In the genomic region with DNA sequence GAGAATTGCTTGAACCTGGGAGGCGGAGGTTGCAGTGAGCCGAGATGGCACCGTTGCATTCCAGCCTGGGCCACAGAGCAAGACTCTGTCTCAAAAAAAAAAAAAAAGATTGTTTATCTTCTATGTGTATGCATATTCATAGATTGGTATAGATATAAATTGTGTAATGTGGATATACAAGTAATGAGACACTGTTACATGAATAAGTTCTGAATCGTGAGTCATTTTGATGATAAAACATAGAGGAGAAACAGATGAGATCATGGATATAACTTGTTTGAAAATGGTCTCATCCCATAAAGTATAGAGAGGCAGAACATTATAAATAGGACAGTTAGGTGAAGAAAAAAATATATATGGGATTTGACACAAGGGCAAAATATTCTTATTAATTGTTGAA, we compare ENCODE assay signal across 22 cellular contexts.
A peak's percentile ranks its signal among the peaks of the same experiment; 100 is the strongest.
DNase-seq lines count a peak whose midpoint lies in the region; ATAC-seq, FAIRE-seq and TF ChIP-seq lines count a peak whose summit lies in the region.
"Had no signal": no experiment of that assay in that cellular context is flagged by ENCODE, and none has a peak within 500 bp of the region (broad histone marks: within the 10 kb centered on the region; RNA-seq: fewer than 3 reads in every experiment).

No MANE protein-coding gene starts in this region.

- TF ChIP-seq RAD21 in IMR-90 (IDR thresholded peaks at IDR 0.05; ENCODE audit: low read length), result no peak

- H2BK20ac ChIP-seq in IMR-90 (ENCODE audit: low read depth, low read length), result no peak overlapping the region

- H3K56ac ChIP-seq in IMR-90 (ENCODE audit: extremely low read depth, insufficient read depth, low read length), result no peak overlapping the region

- no peak overlapping the region for H2AK9ac ChIP-seq in IMR-90 (replicated peaks; ENCODE audit: low read depth, low read length, poor library complexity)

- H3K4me3 ChIP-seq in IMR-90 (ENCODE audit: insufficient read depth, low read depth, low read length) (no peak overlapping the region), astrocyte (ENCODE audit: insufficient read depth, low read depth, low read length) (no peak overlapping the region), fibroblast of mammary gland (ENCODE audit: control insufficient read depth, low read depth, low read length) (no peak overlapping the region)
- H3K4me3 ChIP-seq: K562, Peyer's patch, SJCRH30 had no signal

- H3K36me3 ChIP-seq in IMR-90 (ENCODE audit: control insufficient read depth, insufficient read depth, low read length), result no peaks in the 10 kb centered on the region
- H3K36me3 ChIP-seq in astrocyte (ENCODE audit: insufficient read depth, low read length), result no peaks in the 10 kb centered on the region
- H3K36me3 ChIP-seq: BE2C, Peyer's patch, SJCRH30 had no signal

- no peaks in the 10 kb centered on the region for H3K9me1 ChIP-seq in IMR-90 (ENCODE audit: insufficient read depth, low read length)

- H3K4me2 ChIP-seq in IMR-90 (ENCODE audit: low read depth, low read length), result no peak overlapping the region
- no peak overlapping the region for H3K4me2 ChIP-seq in astrocyte (ENCODE audit: low read length)

- H3K79me1 ChIP-seq in IMR-90 (ENCODE audit: low read depth in 1 of 2, low read length in 2 of 2), result no peaks in the 10 kb centered on the region

- no peak overlapping the region for H2BK5ac ChIP-seq in IMR-90 (ENCODE audit: low read depth, low read length, poor library complexity, severe bottlenecking)

- no peaks in the 10 kb centered on the region for H3K79me2 ChIP-seq in astrocyte (ENCODE audit: insufficient read depth, low read length)

- BruUV-seq in IMR-90 (replicated peaks; lab: Mats Ljungman, UMichigan), result no TSS peak

- H2BK120ac ChIP-seq in IMR-90 (ENCODE audit: low read depth, low read length), result no peak overlapping the region

- peaks cover 2% of the 10 kb centered on the region for H3K4me1 Mint-ChIP-seq in astrocyte (ENCODE audit: low read depth, unreplicated experiment)
- no peaks in the 10 kb centered on the region for H3K4me1 Mint-ChIP-seq in activated CD4-positive, alpha-beta T cell treated with anti-CD3 and anti-CD28 coated beads for 36 hours

- DNase-seq in IMR-90 (peak; percentile 64), astrocyte (ENCODE audit: low read depth) (no peak), fibroblast of mammary gland (ENCODE audit: low read depth) (peak; percentile 4), NCI-H1092 treated with DMSO at 0.1 percent for 48 hours (lab: John Stamatoyannopoulos, UW) (no peak)
- DNase-seq in activated CD4-positive, alpha-beta T cell treated with anti-CD3 and anti-CD28 coated beads for 36 hours, result no peak
- no peak for DNase-seq in stimulated activated CD4-positive, alpha-beta T cell treated with anti-CD3 and anti-CD28 coated beads, Interleukin-12 subunit alpha, Interleukin-12 subunit beta, amount 100 ng/mL, for 4 hours
- no peak for DNase-seq in activated effector memory CD4-positive, alpha-beta T cell treated with Interleukin-2 at 50 U/mL for 16 hours
- DNase-seq: BE2C, DMS53, GF-D8, MM.1S, NCI-H1048, NCI-H1436, NCI-H187 treated with DMSO at 0.1 percent for 48 hours, NCI-H2107, NCI-H510A, Peyer's patch, SJCRH30 had no signal

- CTCF ChIA-PET in IMR-90 (lab: Yijun Ruan, JAX), result no interaction called here
- CTCF ChIA-PET in activated CD4-positive, alpha-beta T cell treated with anti-CD3 and anti-CD28 coated beads for 36 hours (lab: Charles Lee), result no interaction called here

- TF ChIP-seq CTCF in IMR-90 (conservative IDR thresholded peaks at IDR 0.05; ENCODE audit: low read depth, low read length), result no peak
- TF ChIP-seq CTCF in astrocyte (IDR thresholded peaks at IDR 0.05; ENCODE audit: insufficient read depth, low read depth, low read length), result no peak
- no peak for TF ChIP-seq CTCF in fibroblast of mammary gland (conservative IDR thresholded peaks at IDR 0.05; ENCODE audit: control insufficient read depth, insufficient read depth, low read depth, low read length)

- H4K20me1 ChIP-seq in IMR-90 (ENCODE audit: insufficient read depth, low read length) (no peaks in the 10 kb centered on the region), astrocyte (ENCODE audit: insufficient read depth, low read length) (no peaks in the 10 kb centered on the region)

- H3K4me3 Mint-ChIP-seq in astrocyte (ENCODE audit: unreplicated experiment), result no peak overlapping the region
- no peak overlapping the region for H3K4me3 Mint-ChIP-seq in activated CD4-positive, alpha-beta T cell treated with anti-CD3 and anti-CD28 coated beads for 36 hours

- no peaks in the 10 kb centered on the region for H3K36me3 Mint-ChIP-seq in astrocyte (ENCODE audit: low read depth, unreplicated experiment)
- H3K36me3 Mint-ChIP-seq in activated CD4-positive, alpha-beta T cell treated with anti-CD3 and anti-CD28 coated beads for 36 hours (ENCODE audit: low read depth), result no peaks in the 10 kb centered on the region

- H3K14ac ChIP-seq in IMR-90 (replicated peaks; ENCODE audit: low read depth, low read length), result no peak overlapping the region

- H2AK5ac ChIP-seq in IMR-90 (ENCODE audit: low read depth, low read length), result no peak overlapping the region

- no peaks in the 10 kb centered on the region for H3K9me3 Mint-ChIP-seq in astrocyte (ENCODE audit: unreplicated experiment)
- peaks cover 6% of the 10 kb centered on the region for H3K9me3 Mint-ChIP-seq in activated CD4-positive, alpha-beta T cell treated with anti-CD3 and anti-CD28 coated beads for 36 hours (ENCODE audit: low read depth)

- H3K27ac Mint-ChIP-seq in astrocyte (ENCODE audit: unreplicated experiment), result no peak overlapping the region
- H3K27ac Mint-ChIP-seq in activated CD4-positive, alpha-beta T cell treated with anti-CD3 and anti-CD28 coated beads for 36 hours, result no peak overlapping the region

- H2BK15ac ChIP-seq in IMR-90 (ENCODE audit: low read depth, low read length), result no peak overlapping the region

- in situ Hi-C loops in IMR-90 (cut with MboI; ENCODE audit: low sequenced_read_pairs), result no loop called here

- H3K9me3 ChIP-seq in IMR-90 (ENCODE audit: control insufficient read depth, insufficient read depth, low read length) (no peaks in the 10 kb centered on the region), astrocyte (ENCODE audit: insufficient read depth, low read depth, low read length) (no peaks in the 10 kb centered on the region)
- H3K9me3 ChIP-seq: BE2C, Peyer's patch, SJCRH30 had no signal

- dilution Hi-C loops in IMR-90 (cut with HindIII; ENCODE audit: low sequenced_read_pairs, unreplicated experiment), result no loop called here

- no peak overlapping the region for H4K8ac ChIP-seq in IMR-90 (ENCODE audit: low read depth in 2 of 2, low read length in 2 of 2)

- no peak overlapping the region for H4K91ac ChIP-seq in IMR-90 (ENCODE audit: insufficient read depth, low read depth, low read length)

- no peak for TF ChIP-seq POLR2A in IMR-90 (IDR thresholded peaks at IDR 0.05; ENCODE audit: low read depth, low read length)

- H3K4ac ChIP-seq in IMR-90 (ENCODE audit: low read depth, low read length), result no peak overlapping the region

- no peak overlapping the region for H3K9ac ChIP-seq in IMR-90 (ENCODE audit: low read depth, low read length)
- H3K9ac ChIP-seq in astrocyte (ENCODE audit: low read length), result no peak overlapping the region

- no peaks in the 10 kb centered on the region for H3K4me1 ChIP-seq in IMR-90 (ENCODE audit: control insufficient read depth, insufficient read depth, low read length)
- no peaks in the 10 kb centered on the region for H3K4me1 ChIP-seq in astrocyte (ENCODE audit: insufficient read depth, low read length)
- H3K4me1 ChIP-seq: BE2C, Peyer's patch, SJCRH30 had no signal

- H2AFZ ChIP-seq in IMR-90 (replicated peaks; ENCODE audit: low read length, poor library complexity), result no peak overlapping the region
- no peak overlapping the region for H2AFZ ChIP-seq in astrocyte (ENCODE audit: low read depth, low read length)

- no peak for ATAC-seq in IMR-90 (ENCODE audit: low read depth)
- ATAC-seq in activated CD4-positive, alpha-beta T cell treated with anti-CD3 and anti-CD28 coated beads for 36 hours, result no peak
- ATAC-seq: K562 had no signal

- H3K23ac ChIP-seq in IMR-90 (ENCODE audit: low read depth, low read length), result no peak overlapping the region

- intact Hi-C loops in IMR-90 (cut with micrococcal nuclease), result no loop called here
- intact Hi-C loops in activated CD4-positive, alpha-beta T cell treated with anti-CD3 and anti-CD28 coated beads for 36 hours (cut with DNase I, micrococcal nuclease), result loop anchor here in 1 of 2 experiments (10.0 kb wide), 1 partner anchor 60 kb away; no protein-coding TSS in a partner anchor

- FAIRE-seq in astrocyte (lab: Jason Lieb, UNC), result peak; percentile 59
- FAIRE-seq: D721Med, GM19239, H1, K562 had no signal

- H3K27me3 ChIP-seq in IMR-90 (ENCODE audit: control insufficient read depth, insufficient read depth, low read length), result no peaks in the 10 kb centered on the region
- no peaks in the 10 kb centered on the region for H3K27me3 ChIP-seq in astrocyte (ENCODE audit: insufficient read depth, low read length)
- H3K27me3 ChIP-seq: BE2C, Peyer's patch, SJCRH30 had no signal

- no peaks in the 10 kb centered on the region for H3K27me3 Mint-ChIP-seq in astrocyte (ENCODE audit: low read depth, unreplicated experiment)
- no peaks in the 10 kb centered on the region for H3K27me3 Mint-ChIP-seq in activated CD4-positive, alpha-beta T cell treated with anti-CD3 and anti-CD28 coated beads for 36 hours

- H3K18ac ChIP-seq in IMR-90 (ENCODE audit: low read depth, low read length), result no peak overlapping the region

- H3K27ac ChIP-seq in IMR-90 (ENCODE audit: insufficient read depth, low read length) (no peak overlapping the region), astrocyte (ENCODE audit: low read depth, low read length) (no peak overlapping the region)
- H3K27ac ChIP-seq: Peyer's patch, SJCRH30 had no signal

- no peak overlapping the region for H4K5ac ChIP-seq in IMR-90 (ENCODE audit: low read depth, low read length)

- WGBS in IMR-90 (ENCODE audit: extremely low coverage in 2 of 2, insufficient read length in 1 of 2), 2 experiments, result no CpG with 5 or more reads among the region's 4 CpGs

- POLR2A ChIA-PET in IMR-90 (lab: Charles Lee; ENCODE audit: unreplicated experiment), result no interaction called here
- POLR2A ChIA-PET in activated CD4-positive, alpha-beta T cell treated with anti-CD3 and anti-CD28 coated beads for 36 hours (lab: Charles Lee), result no interaction called here

TF ChIP-seq in IMR-90, 13 proteins besides CTCF, POLR2A, EP300 and RAD21 (continues in another document):
- TF ChIP-seq RFX5 (IDR thresholded peaks at IDR 0.05; ENCODE audit: low read depth, low read length) (no peak), MXI1 (IDR thresholded peaks at IDR 0.05; ENCODE audit: borderline replicate concordance, low read depth, low read length) (no peak), MAFK (IDR thresholded peaks at IDR 0.05; ENCODE audit: low read depth, low read length) (no peak), FOS (IDR thresholded peaks at IDR 0.05; ENCODE audit: low read depth, low read length) (no peak; the same call in 1 of the 2 replicates)
- TF ChIP-seq, protein P1, sequence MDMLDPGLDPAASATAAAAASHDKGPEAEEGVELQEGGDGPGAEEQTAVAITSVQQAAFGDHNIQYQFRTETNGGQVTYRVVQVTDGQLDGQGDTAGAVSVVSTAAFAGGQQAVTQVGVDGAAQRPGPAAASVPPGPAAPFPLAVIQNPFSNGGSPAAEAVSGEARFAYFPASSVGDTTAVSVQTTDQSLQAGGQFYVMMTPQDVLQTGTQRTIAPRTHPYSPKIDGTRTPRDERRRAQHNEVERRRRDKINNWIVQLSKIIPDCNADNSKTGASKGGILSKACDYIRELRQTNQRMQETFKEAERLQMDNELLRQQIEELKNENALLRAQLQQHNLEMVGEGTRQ (IDR thresholded peaks at IDR 0.05; ENCODE audit: low read depth, low read length), result no peak

Comparison
In these comparisons a context has a peak if more than half of its experiments do, and no peak if none do; other contexts are left out.
1. DNase-seq: peak in IMR-90 (single experiment) and fibroblast of mammary gland (single experiment); none in astrocyte (single experiment), activated CD4-positive, alpha-beta T cell treated with anti-CD3 and anti-CD28 coated beads for 36 hours (single experiment), stimulated activated CD4-positive, alpha-beta T cell treated with anti-CD3 and anti-CD28 coated beads, Interleukin-12 subunit alpha, Interleukin-12 subunit beta, amount 100 ng/mL, for 4 hours (single experiment), activated effector memory CD4-positive, alpha-beta T cell treated with Interleukin-2 at 50 U/mL for 16 hours (single experiment) and NCI-H1092 treated with DMSO at 0.1 percent for 48 hours (single experiment).